In the genomic region with DNA sequence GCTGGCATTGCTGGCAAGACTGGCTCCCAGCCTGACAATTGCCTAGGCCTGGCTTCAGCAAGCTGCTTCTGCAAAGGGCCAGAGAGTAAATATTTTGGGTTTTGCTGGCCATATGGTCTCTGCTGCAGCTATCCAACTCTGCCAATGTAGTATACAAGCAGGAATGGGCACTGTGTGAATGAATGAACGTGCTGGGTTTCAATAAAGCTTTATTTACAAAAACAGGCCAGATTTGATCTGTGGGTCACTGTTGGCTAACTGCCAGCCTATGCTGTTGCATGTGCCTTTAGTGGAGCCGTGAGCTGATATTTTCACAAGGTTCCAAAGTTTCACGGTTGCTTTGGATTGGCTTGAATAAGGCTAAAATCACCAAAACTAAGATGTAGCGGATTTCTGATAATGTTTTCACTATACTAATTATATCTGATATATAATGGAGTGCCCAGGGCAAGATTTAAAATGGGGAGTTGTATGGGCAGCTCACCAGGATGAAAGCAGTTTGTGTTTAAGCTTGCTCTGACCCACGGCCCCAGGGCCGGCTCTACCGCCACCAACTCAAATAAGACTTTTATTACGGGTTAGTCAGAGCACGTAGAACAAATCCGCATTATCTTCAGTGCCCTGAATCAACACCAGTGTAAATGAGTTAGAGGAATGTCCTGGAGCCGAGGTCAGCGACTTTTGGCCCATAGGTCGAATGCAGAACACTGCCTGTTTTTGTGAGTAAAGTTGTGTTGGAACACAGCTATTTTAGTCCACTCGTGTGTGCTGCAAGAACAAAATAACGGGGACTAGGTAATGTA, we compare ENCODE assay signal across 1 cellular context.
TF ChIP-seq lines count a peak whose summit lies in the region.

No MANE protein-coding gene starts in this region.

TF ChIP-seq in IMR-90, 13 proteins besides CTCF, POLR2A, EP300 and RAD21:
- TF ChIP-seq MAZ (IDR thresholded peaks at IDR 0.05; ENCODE audit: borderline replicate concordance, low read depth, low read length) (no peak), CHD1 (IDR thresholded peaks at IDR 0.05; ENCODE audit: low read depth, low read length) (no peak), RCOR1 (IDR thresholded peaks at IDR 0.05; ENCODE audit: insufficient replicate concordance, low read length) (no peak), BHLHE40 (IDR thresholded peaks at IDR 0.05; ENCODE audit: low read depth, low read length) (no peak), MAFK (IDR thresholded peaks at IDR 0.05; ENCODE audit: low read depth, low read length) (no peak), MXI1 (IDR thresholded peaks at IDR 0.05; ENCODE audit: borderline replicate concordance, low read depth, low read length) (no peak), CEBPB (IDR thresholded peaks at IDR 0.05; ENCODE audit: low read depth, low read length) (no peak)
- TF ChIP-seq, protein P1, sequence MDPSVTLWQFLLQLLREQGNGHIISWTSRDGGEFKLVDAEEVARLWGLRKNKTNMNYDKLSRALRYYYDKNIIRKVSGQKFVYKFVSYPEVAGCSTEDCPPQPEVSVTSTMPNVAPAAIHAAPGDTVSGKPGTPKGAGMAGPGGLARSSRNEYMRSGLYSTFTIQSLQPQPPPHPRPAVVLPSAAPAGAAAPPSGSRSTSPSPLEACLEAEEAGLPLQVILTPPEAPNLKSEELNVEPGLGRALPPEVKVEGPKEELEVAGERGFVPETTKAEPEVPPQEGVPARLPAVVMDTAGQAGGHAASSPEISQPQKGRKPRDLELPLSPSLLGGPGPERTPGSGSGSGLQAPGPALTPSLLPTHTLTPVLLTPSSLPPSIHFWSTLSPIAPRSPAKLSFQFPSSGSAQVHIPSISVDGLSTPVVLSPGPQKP (IDR thresholded peaks at IDR 0.05; ENCODE audit: borderline replicate concordance, low read depth, low read length): no peak
TF ChIP-seq in IMR-90: peak in this region for 0.
